ENCODE assay signal across 25 cellular contexts in the genomic region with DNA sequence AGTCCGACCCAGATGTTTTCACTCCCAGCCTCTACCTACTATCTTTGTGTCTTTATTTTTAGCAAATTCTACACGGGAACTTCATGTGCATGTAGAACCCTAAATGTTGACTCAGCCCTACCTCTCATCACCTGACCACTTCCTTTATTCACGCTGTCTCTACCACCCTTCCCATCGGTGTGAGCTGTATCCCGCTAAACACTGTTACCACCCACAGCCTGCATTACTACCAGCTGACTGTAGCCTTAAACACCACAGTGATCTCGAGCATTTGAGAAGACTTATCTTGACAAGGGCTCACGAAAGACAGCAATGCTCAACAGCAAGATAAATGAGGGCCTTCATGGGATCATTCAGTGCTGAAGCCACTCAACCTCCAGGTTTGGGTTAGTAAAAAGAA. TPM values are rescaled to one million over a fixed set of nuclear protein-coding genes. Genes with fewer than 3 reads are reported as not detected.
DNase-seq lines count a peak whose midpoint lies in the region; ATAC-seq and TF ChIP-seq lines count a peak whose summit lies in the region.
"Had no signal": no experiment of that assay in that cellular context is flagged by ENCODE, and none has a peak within 500 bp of the region (broad histone marks: within the 10 kb centered on the region; RNA-seq: fewer than 3 reads in every experiment).

No MANE protein-coding gene starts in this region.

- no peak overlapping the region for H3K27ac ChIP-seq in mesendoderm (ENCODE audit: low read depth, low read length)
- H3K27ac ChIP-seq: A549, PC-9, SK-N-MC had no signal

- in situ Hi-C loops in KBM-7 (cut with MboI; ENCODE audit: low pct_unique_long_range_greater_than_20kb, low sequenced_read_pairs), result no loop called here

- no peak overlapping the region for H4K8ac ChIP-seq in mesendoderm (ENCODE audit: low read depth, low read length)

- no peaks in the 10 kb centered on the region for H3K79me1 ChIP-seq in mesendoderm (ENCODE audit: low read length)

- peaks cover 10% of the 10 kb centered on the region for H3K4me1 Mint-ChIP-seq in activated naive CD8-positive, alpha-beta T cell treated with anti-CD3 and anti-CD28 coated beads, Interleukin-2, amount 10 ng/mL, durations not matched to agents 7 days and 5 days
- peaks cover 2% of the 10 kb centered on the region for H3K4me1 Mint-ChIP-seq in activated naive CD8-positive, alpha-beta T cell treated with anti-CD3 and anti-CD28 coated beads, Interleukin-2, amount 50 U/mL, for 24 hours
- H3K4me1 Mint-ChIP-seq in activated CD8-positive, alpha-beta T cell treated with anti-CD3 and anti-CD28 coated beads, Interleukin-2, amount 10 ng/mL, durations not matched to agents 7 days and 5 days (ENCODE audit: low read depth), result peaks cover 17% of the 10 kb centered on the region
- peaks cover 24% of the 10 kb centered on the region for H3K4me1 Mint-ChIP-seq in stimulated activated effector memory CD8-positive, alpha-beta T cell treated with anti-CD3 and anti-CD28 coated beads, Interleukin-12 subunit alpha, Interleukin-12 subunit beta, amount 100 ng/mL, for 72 hours

- H2BK15ac ChIP-seq in mesendoderm (replicated peaks; ENCODE audit: low read depth), result no peak overlapping the region

- no peak for TF ChIP-seq CTCF in GM10266 (IDR thresholded peaks at IDR 0.05; ENCODE audit: control insufficient read depth, insufficient read depth, low read depth, missing control alignments)

- H3K4me3 ChIP-seq in mesendoderm (ENCODE audit: low read length), result no peak overlapping the region
- H3K4me3 ChIP-seq: A549, PC-9, SK-N-MC had no signal

- no peak overlapping the region for H3K56ac ChIP-seq in mesendoderm (ENCODE audit: low read length)

- POLR2A ChIA-PET in activated naive CD8-positive, alpha-beta T cell treated with anti-CD3 and anti-CD28 coated beads, Interleukin-2, amount 10 ng/mL, durations not matched to agents 7 days and 5 days (lab: Charles Lee), result no interaction called here
- POLR2A ChIA-PET in activated CD8-positive, alpha-beta T cell treated with anti-CD3 and anti-CD28 coated beads, Interleukin-2, amount 10 ng/mL, durations not matched to agents 7 days and 5 days (lab: Charles Lee), result no interaction called here

- H3K4me1 ChIP-seq in mesendoderm (ENCODE audit: control insufficient read depth, low read depth, low read length), result no peaks in the 10 kb centered on the region
- H3K4me1 ChIP-seq: A549 had no signal

- no peak overlapping the region for H2AK5ac ChIP-seq in mesendoderm (ENCODE audit: low read length)

- no peak overlapping the region for H3K23ac ChIP-seq in mesendoderm (ENCODE audit: low read length)

- H3K79me2 ChIP-seq in mesendoderm (ENCODE audit: control insufficient read depth, insufficient read depth, low read length), result no peaks in the 10 kb centered on the region

- H3K4me2 ChIP-seq in mesendoderm (ENCODE audit: low read length), result no peak overlapping the region
- H3K4me2 ChIP-seq: A549, PC-9 had no signal

- H3K4me3 Mint-ChIP-seq in activated naive CD8-positive, alpha-beta T cell treated with anti-CD3 and anti-CD28 coated beads, Interleukin-2, amount 10 ng/mL, durations not matched to agents 7 days and 5 days, result peak overlapping the region; percentile 59
- H3K4me3 Mint-ChIP-seq in activated naive CD8-positive, alpha-beta T cell treated with anti-CD3 and anti-CD28 coated beads, Interleukin-2, amount 50 U/mL, for 24 hours, result no peak overlapping the region
- H3K4me3 Mint-ChIP-seq in activated CD8-positive, alpha-beta T cell treated with anti-CD3 and anti-CD28 coated beads, Interleukin-2, amount 10 ng/mL, durations not matched to agents 7 days and 5 days, result no peak overlapping the region
- H3K4me3 Mint-ChIP-seq in stimulated activated effector memory CD8-positive, alpha-beta T cell treated with anti-CD3 and anti-CD28 coated beads, Interleukin-12 subunit alpha, Interleukin-12 subunit beta, amount 100 ng/mL, for 72 hours, result no peak overlapping the region
- H3K4me3 Mint-ChIP-seq: B cell; CD4-positive, alpha-beta T cell; IgD-negative memory B cell had no signal

- H3K27me3 ChIP-seq in mesendoderm (ENCODE audit: insufficient read depth, low read length, poor library complexity), result no peaks in the 10 kb centered on the region

- H3K4ac ChIP-seq in mesendoderm (ENCODE audit: low read depth, low read length), result no peak overlapping the region

- WGBS in mesendoderm (ENCODE audit: extremely low coverage, insufficient coverage, low lambda C conversion rate), result no CpG with 5 or more reads among the region's 7 CpGs

- H3K9me3 Mint-ChIP-seq in activated naive CD8-positive, alpha-beta T cell treated with anti-CD3 and anti-CD28 coated beads, Interleukin-2, amount 10 ng/mL, durations not matched to agents 7 days and 5 days, result peaks cover 5% of the 10 kb centered on the region
- H3K9me3 Mint-ChIP-seq in activated naive CD8-positive, alpha-beta T cell treated with anti-CD3 and anti-CD28 coated beads, Interleukin-2, amount 50 U/mL, for 24 hours, result peaks cover 4% of the 10 kb centered on the region
- H3K9me3 Mint-ChIP-seq in activated CD8-positive, alpha-beta T cell treated with anti-CD3 and anti-CD28 coated beads, Interleukin-2, amount 10 ng/mL, durations not matched to agents 7 days and 5 days (ENCODE audit: insufficient read depth), result no peaks in the 10 kb centered on the region
- H3K9me3 Mint-ChIP-seq in stimulated activated effector memory CD8-positive, alpha-beta T cell treated with anti-CD3 and anti-CD28 coated beads, Interleukin-12 subunit alpha, Interleukin-12 subunit beta, amount 100 ng/mL, for 72 hours, result peaks cover 6% of the 10 kb centered on the region
- H3K9me3 Mint-ChIP-seq in activated naive CD4-positive, alpha-beta T cell treated with anti-CD3 and anti-CD28 coated beads, Interleukin-2, amount 50 U/mL, for 72 hours, result peaks cover 4 to 5% of the 10 kb centered on the region in 2 donors

- no peak overlapping the region for H3K27ac Mint-ChIP-seq in activated naive CD8-positive, alpha-beta T cell treated with anti-CD3 and anti-CD28 coated beads, Interleukin-2, amount 10 ng/mL, durations not matched to agents 7 days and 5 days
- H3K27ac Mint-ChIP-seq in activated naive CD8-positive, alpha-beta T cell treated with anti-CD3 and anti-CD28 coated beads, Interleukin-2, amount 50 U/mL, for 24 hours, result no peak overlapping the region
- H3K27ac Mint-ChIP-seq in activated CD8-positive, alpha-beta T cell treated with anti-CD3 and anti-CD28 coated beads, Interleukin-2, amount 10 ng/mL, durations not matched to agents 7 days and 5 days, result no peak overlapping the region
- H3K27ac Mint-ChIP-seq in stimulated activated effector memory CD8-positive, alpha-beta T cell treated with anti-CD3 and anti-CD28 coated beads, Interleukin-12 subunit alpha, Interleukin-12 subunit beta, amount 100 ng/mL, for 72 hours, result no peak overlapping the region
- no peak overlapping the region for H3K27ac Mint-ChIP-seq in activated naive CD4-positive, alpha-beta T cell treated with anti-CD3 and anti-CD28 coated beads, Interleukin-2, amount 50 U/mL, for 72 hours
- H3K27ac Mint-ChIP-seq: B cell; CD4-positive, alpha-beta T cell had no signal

- H3K9ac ChIP-seq in mesendoderm (ENCODE audit: low read length), result no peak overlapping the region

- H3K27me3 Mint-ChIP-seq in activated naive CD8-positive, alpha-beta T cell treated with anti-CD3 and anti-CD28 coated beads, Interleukin-2, amount 10 ng/mL, durations not matched to agents 7 days and 5 days, result peaks cover 10% of the 10 kb centered on the region
- peaks cover 14% of the 10 kb centered on the region for H3K27me3 Mint-ChIP-seq in activated naive CD8-positive, alpha-beta T cell treated with anti-CD3 and anti-CD28 coated beads, Interleukin-2, amount 50 U/mL, for 24 hours
- H3K27me3 Mint-ChIP-seq in activated CD8-positive, alpha-beta T cell treated with anti-CD3 and anti-CD28 coated beads, Interleukin-2, amount 10 ng/mL, durations not matched to agents 7 days and 5 days (ENCODE audit: low read depth), result peaks cover 3% of the 10 kb centered on the region

- H4K5ac ChIP-seq in mesendoderm (ENCODE audit: low read length), result no peak overlapping the region

- no peak overlapping the region for H3K18ac ChIP-seq in mesendoderm (ENCODE audit: low read length)

- CTCF ChIA-PET in activated CD8-positive, alpha-beta T cell treated with anti-CD3 and anti-CD28 coated beads, Interleukin-2, amount 10 ng/mL, durations not matched to agents 7 days and 5 days (lab: Charles Lee), result interaction anchor here (3.6 kb wide), 1 partner anchor 40 kb away, joined by 13 read pairs; no protein-coding TSS in a partner anchor

- H3K36me3 ChIP-seq in mesendoderm (ENCODE audit: control insufficient read depth, insufficient read depth, low read length), result no peaks in the 10 kb centered on the region

- ATAC-seq in activated naive CD8-positive, alpha-beta T cell treated with anti-CD3 and anti-CD28 coated beads, Interleukin-2, amount 10 ng/mL, durations not matched to agents 7 days and 5 days (ENCODE audit: low read depth), result peak; percentile 81
- ATAC-seq in activated naive CD8-positive, alpha-beta T cell treated with anti-CD3 and anti-CD28 coated beads, Interleukin-2, amount 50 U/mL, for 24 hours, result no peak
- ATAC-seq in activated CD8-positive, alpha-beta T cell treated with anti-CD3 and anti-CD28 coated beads, Interleukin-2, amount 10 ng/mL, durations not matched to agents 7 days and 5 days, result peak; percentile 60
- peak; percentile 59 for ATAC-seq in stimulated activated effector memory CD8-positive, alpha-beta T cell treated with anti-CD3 and anti-CD28 coated beads, Interleukin-12 subunit alpha, Interleukin-12 subunit beta, amount 100 ng/mL, for 72 hours
- no peak for ATAC-seq in activated naive CD4-positive, alpha-beta T cell treated with anti-CD3 and anti-CD28 coated beads, Interleukin-2, amount 50 U/mL, for 72 hours
- ATAC-seq: A549 had no signal

- no peak overlapping the region for H2BK5ac ChIP-seq in mesendoderm (ENCODE audit: low read length)

- H3K36me3 Mint-ChIP-seq in activated naive CD8-positive, alpha-beta T cell treated with anti-CD3 and anti-CD28 coated beads, Interleukin-2, amount 10 ng/mL, durations not matched to agents 7 days and 5 days, result no peaks in the 10 kb centered on the region
- H3K36me3 Mint-ChIP-seq in activated naive CD8-positive, alpha-beta T cell treated with anti-CD3 and anti-CD28 coated beads, Interleukin-2, amount 50 U/mL, for 24 hours (ENCODE audit: low read depth), result no peaks in the 10 kb centered on the region
- no peaks in the 10 kb centered on the region for H3K36me3 Mint-ChIP-seq in activated CD8-positive, alpha-beta T cell treated with anti-CD3 and anti-CD28 coated beads, Interleukin-2, amount 10 ng/mL, durations not matched to agents 7 days and 5 days (ENCODE audit: low read depth)
- H3K36me3 Mint-ChIP-seq in stimulated activated effector memory CD8-positive, alpha-beta T cell treated with anti-CD3 and anti-CD28 coated beads, Interleukin-12 subunit alpha, Interleukin-12 subunit beta, amount 100 ng/mL, for 72 hours, result no peaks in the 10 kb centered on the region
- peaks cover 6% of the 10 kb centered on the region in 2 donors for H3K36me3 Mint-ChIP-seq in activated naive CD4-positive, alpha-beta T cell treated with anti-CD3 and anti-CD28 coated beads, Interleukin-2, amount 50 U/mL, for 72 hours

- DNase-seq in activated naive CD8-positive, alpha-beta T cell treated with anti-CD3 and anti-CD28 coated beads, Interleukin-2, amount 10 ng/mL, durations not matched to agents 7 days and 5 days, result no peak
- DNase-seq in activated naive CD8-positive, alpha-beta T cell treated with anti-CD3 and anti-CD28 coated beads, Interleukin-2, amount 50 U/mL, for 24 hours, result no peak
- DNase-seq in KBM-7 (peak; percentile 19), GM10266 (ENCODE audit: extremely low spot score) (no peak), mesendoderm (no peak)
- DNase-seq in activated CD8-positive, alpha-beta T cell treated with anti-CD3 and anti-CD28 coated beads, Interleukin-2, amount 10 ng/mL, durations not matched to agents 7 days and 5 days, result peak; percentile 35
- DNase-seq in stimulated activated effector memory CD8-positive, alpha-beta T cell treated with anti-CD3 and anti-CD28 coated beads, Interleukin-12 subunit alpha, Interleukin-12 subunit beta, amount 100 ng/mL, for 72 hours (ENCODE audit: low spot score in 2 of 2), result no peak
- DNase-seq in activated naive CD4-positive, alpha-beta T cell treated with anti-CD3 and anti-CD28 coated beads, Interleukin-2, amount 50 U/mL, for 72 hours (ENCODE audit: low spot score in 2 of 2), result no peak
- DNase-seq: CD4-positive, alpha-beta T cell; COR-L47; DMS 273 treated with DMSO at 0.1 percent for 48 hours; DMS79 treated with DMSO at 0.1 percent for 48 hours; NCI-H1694 treated with DMSO at 0.1 percent for 48 hours; NCI-H446 treated with DMSO at 0.1 percent for 48 hours; NCI-H526 treated with DMSO at 0.1 percent for 48 hours; PC-9; RPMI8226; SHP77; SW 1271 had no signal

- H2BK120ac ChIP-seq in mesendoderm (ENCODE audit: low read depth, low read length), result no peak overlapping the region

RNA-seq across cellular contexts. Expression of gene NCR1, which starts 15.1 kb away (rescaled TPM):
- under 1 TPM; 0.34 to 0.50 TPM for total RNA-seq in activated naive CD8-positive, alpha-beta T cell treated with anti-CD3 and anti-CD28 coated beads, Interleukin-2, amount 10 ng/mL, durations not matched to agents 7 days and 5 days
- under 1 TPM; 0.26 to 0.47 TPM for total RNA-seq in activated CD8-positive, alpha-beta T cell treated with anti-CD3 and anti-CD28 coated beads, Interleukin-2, amount 10 ng/mL, durations not matched to agents 7 days and 5 days
- under 1 TPM; 0.61 to 0.89 TPM for total RNA-seq in activated naive CD4-positive, alpha-beta T cell treated with anti-CD3 and anti-CD28 coated beads, Interleukin-2, amount 50 U/mL, for 72 hours
- 4.1 TPM for polyA plus RNA-seq in mesendoderm (2013, experiment 1 of 2)
- polyA plus RNA-seq in mesendoderm (2013, experiment 2 of 2), result 3.6 TPM
- total RNA-seq: B cell; CD4-positive, alpha-beta T cell; LHCN-M2; PC-9 had no signal
- polyA plus RNA-seq: A549 had no signal

RNA-seq across cellular contexts. Expression of gene NLRP7, which starts 26.2 kb away (rescaled TPM):
- not detected for total RNA-seq in activated naive CD8-positive, alpha-beta T cell treated with anti-CD3 and anti-CD28 coated beads, Interleukin-2, amount 10 ng/mL, durations not matched to agents 7 days and 5 days
- total RNA-seq in activated CD8-positive, alpha-beta T cell treated with anti-CD3 and anti-CD28 coated beads, Interleukin-2, amount 10 ng/mL, durations not matched to agents 7 days and 5 days, result not detected
- total RNA-seq in activated naive CD4-positive, alpha-beta T cell treated with anti-CD3 and anti-CD28 coated beads, Interleukin-2, amount 50 U/mL, for 72 hours, result not detected
- 0.58 TPM for polyA plus RNA-seq in mesendoderm (2013, experiment 1 of 2)
- polyA plus RNA-seq in mesendoderm (2013, experiment 2 of 2), result 0.62 TPM
- total RNA-seq: CD4-positive, alpha-beta T cell; H4; LHCN-M2 had no signal
- polyA plus RNA-seq: A549 had no signal

RNA-seq across cellular contexts. Expression of gene NLRP2, which starts 45.1 kb away (rescaled TPM):
- total RNA-seq in activated naive CD8-positive, alpha-beta T cell treated with anti-CD3 and anti-CD28 coated beads, Interleukin-2, amount 10 ng/mL, durations not matched to agents 7 days and 5 days, result 10 to 100 TPM; 39.3 to 47.7 TPM
- total RNA-seq in activated CD8-positive, alpha-beta T cell treated with anti-CD3 and anti-CD28 coated beads, Interleukin-2, amount 10 ng/mL, durations not matched to agents 7 days and 5 days, result 10 to 100 TPM; 22.8 to 26.8 TPM
- total RNA-seq in activated naive CD4-positive, alpha-beta T cell treated with anti-CD3 and anti-CD28 coated beads, Interleukin-2, amount 50 U/mL, for 72 hours, result 1 to 10 TPM; 2.3 to 7.0 TPM
- polyA plus RNA-seq in mesendoderm (2013, experiment 1 of 2), result 0.38 TPM
- 0.46 TPM for polyA plus RNA-seq in mesendoderm (2013, experiment 2 of 2)
- total RNA-seq: LHCN-M2 had no signal

RNA-seq across cellular contexts. Expression of gene FCAR, which starts 47.0 kb away (rescaled TPM):
- total RNA-seq in activated naive CD8-positive, alpha-beta T cell treated with anti-CD3 and anti-CD28 coated beads, Interleukin-2, amount 10 ng/mL, durations not matched to agents 7 days and 5 days, result under 1 TPM in 1 of 2 experiments, not detected in 1; 0.19 TPM
- not detected for total RNA-seq in activated CD8-positive, alpha-beta T cell treated with anti-CD3 and anti-CD28 coated beads, Interleukin-2, amount 10 ng/mL, durations not matched to agents 7 days and 5 days
- not detected for total RNA-seq in activated naive CD4-positive, alpha-beta T cell treated with anti-CD3 and anti-CD28 coated beads, Interleukin-2, amount 50 U/mL, for 72 hours
- polyA plus RNA-seq in mesendoderm (2013, experiment 1 of 2), result not detected
- polyA plus RNA-seq in mesendoderm (2013, experiment 2 of 2), result not detected
- total RNA-seq: B cell, H4, LHCN-M2, PC-9 had no signal
- polyA plus RNA-seq: A549 had no signal

Comparison
In these comparisons a context has a peak if more than half of its experiments do, and no peak if none do; other contexts are left out.
1. ATAC-seq: peak in activated naive CD8-positive, alpha-beta T cell treated with anti-CD3 and anti-CD28 coated beads, Interleukin-2, amount 10 ng/mL, durations not matched to agents 7 days and 5 days (single experiment), activated CD8-positive, alpha-beta T cell treated with anti-CD3 and anti-CD28 coated beads, Interleukin-2, amount 10 ng/mL, durations not matched to agents 7 days and 5 days (single experiment) and stimulated activated effector memory CD8-positive, alpha-beta T cell treated with anti-CD3 and anti-CD28 coated beads, Interleukin-12 subunit alpha, Interleukin-12 subunit beta, amount 100 ng/mL, for 72 hours (single experiment); none in activated naive CD8-positive, alpha-beta T cell treated with anti-CD3 and anti-CD28 coated beads, Interleukin-2, amount 50 U/mL, for 24 hours (single experiment) and activated naive CD4-positive, alpha-beta T cell treated with anti-CD3 and anti-CD28 coated beads, Interleukin-2, amount 50 U/mL, for 72 hours (0 of 2).
2. DNase-seq: peak in KBM-7 (single experiment) and activated CD8-positive, alpha-beta T cell treated with anti-CD3 and anti-CD28 coated beads, Interleukin-2, amount 10 ng/mL, durations not matched to agents 7 days and 5 days (single experiment); none in activated naive CD8-positive, alpha-beta T cell treated with anti-CD3 and anti-CD28 coated beads, Interleukin-2, amount 10 ng/mL, durations not matched to agents 7 days and 5 days (single experiment), activated naive CD8-positive, alpha-beta T cell treated with anti-CD3 and anti-CD28 coated beads, Interleukin-2, amount 50 U/mL, for 24 hours (single experiment), stimulated activated effector memory CD8-positive, alpha-beta T cell treated with anti-CD3 and anti-CD28 coated beads, Interleukin-12 subunit alpha, Interleukin-12 subunit beta, amount 100 ng/mL, for 72 hours (0 of 2), activated naive CD4-positive, alpha-beta T cell treated with anti-CD3 and anti-CD28 coated beads, Interleukin-2, amount 50 U/mL, for 72 hours (0 of 2), GM10266 (single experiment) and mesendoderm (single experiment).